In genomic region chr4:85557016-85557901, GRCh38 we compare ENCODE assay signal across 13 cellular contexts.
A peak's percentile ranks its signal among the peaks of the same experiment; 100 is the strongest.
DNase-seq lines count a peak whose midpoint lies in the region; ATAC-seq and TF ChIP-seq lines count a peak whose summit lies in the region.
"Had no signal": no experiment of that assay in that cellular context is flagged by ENCODE, and none has a peak within 500 bp of the region (broad histone marks: within the 10 kb centered on the region; RNA-seq: fewer than 3 reads in every experiment).

No MANE protein-coding gene starts in this region.

- no peaks in the 10 kb centered on the region for H3K36me3 ChIP-seq in GM23338 (ENCODE audit: insufficient read depth)
- H3K36me3 ChIP-seq: suprapubic skin had no signal

- H2AFZ ChIP-seq in GM23338, result no peak overlapping the region

- H3K27ac ChIP-seq in GM23338 (ENCODE audit: low read depth), result no peak overlapping the region
- H3K27ac ChIP-seq: epithelial cell of prostate, suprapubic skin had no signal

- H3K27me3 Mint-ChIP-seq in memory B cell (no peaks in the 10 kb centered on the region), GM23338 (ENCODE audit: insufficient read depth, low read depth, poor library complexity) (peaks cover 4% of the 10 kb centered on the region)
- H3K27me3 Mint-ChIP-seq: activated naive CD4-positive, alpha-beta T cell treated with anti-CD3 and anti-CD28 coated beads, Interleukin-2, amount 50 U/mL, for 24 hours had no signal

- intact Hi-C loops in sciatic nerve (cut with DNase I), result no loop called here

- H3K27ac Mint-ChIP-seq in memory B cell (peak overlapping the region; percentile 96), GM23338 (no peak overlapping the region)
- H3K27ac Mint-ChIP-seq: activated naive CD4-positive, alpha-beta T cell treated with anti-CD3 and anti-CD28 coated beads, Interleukin-2, amount 50 U/mL, for 24 hours had no signal

- no peaks in the 10 kb centered on the region for H3K4me1 ChIP-seq in GM23338 (ENCODE audit: insufficient read depth)

- ATAC-seq in GM18858 (IDR thresholded peaks at IDR 0.05; ENCODE audit: unreplicated experiment), result peak; percentile 86
- ATAC-seq in GM21528 (IDR thresholded peaks at IDR 0.05; ENCODE audit: low FRiP score, unreplicated experiment), result peak; percentile 89
- peak; percentile 93 for ATAC-seq in HG03196 (IDR thresholded peaks at IDR 0.05; ENCODE audit: unreplicated experiment)
- ATAC-seq in memory B cell (ENCODE audit: low read depth), result peak; percentile 97
- no peak for ATAC-seq in sciatic nerve
- no peak for ATAC-seq in GM23338

- TF ChIP-seq CTCF in GM23338 (conservative IDR thresholded peaks at IDR 0.05; ENCODE audit: low read depth in 2 of 2), result no peak

- H3K4me3 Mint-ChIP-seq in memory B cell (peak overlapping the region; percentile 67), GM23338 (no peak overlapping the region)
- H3K4me3 Mint-ChIP-seq: activated naive CD4-positive, alpha-beta T cell treated with anti-CD3 and anti-CD28 coated beads, Interleukin-2, amount 50 U/mL, for 24 hours had no signal

- no peaks in the 10 kb centered on the region for H3K27me3 ChIP-seq in GM23338 (ENCODE audit: insufficient read depth)
- H3K27me3 ChIP-seq: suprapubic skin had no signal

- CTCF ChIA-PET in HEK293T (lab: Yijun Ruan, JAX), result no interaction called here

- H3K9me3 Mint-ChIP-seq in memory B cell (peaks cover 8% of the 10 kb centered on the region), GM23338 (peaks cover 19% of the 10 kb centered on the region)

- H3F3A ChIP-seq in GM23338 (replicated peaks; ENCODE audit: low read depth), result no peaks in the 10 kb centered on the region

- no peak overlapping the region for H3K4me2 ChIP-seq in GM23338

- no peaks in the 10 kb centered on the region for H4K20me1 ChIP-seq in GM23338 (replicated peaks; ENCODE audit: insufficient read depth)

- H3K4me1 Mint-ChIP-seq in memory B cell (peaks cover 50% of the 10 kb centered on the region), GM23338 (no peaks in the 10 kb centered on the region)
- H3K4me1 Mint-ChIP-seq: activated naive CD4-positive, alpha-beta T cell treated with anti-CD3 and anti-CD28 coated beads, Interleukin-2, amount 50 U/mL, for 24 hours had no signal

- POLR2A ChIA-PET in HEK293T (lab: Yijun Ruan, JAX), result no interaction called here

- DNase-seq in memory B cell (ENCODE audit: low spot score in 2 of 2) (peak; percentile 75 to 77), sciatic nerve (ENCODE audit: low spot score) (no peak), GM23338 (ENCODE audit: low spot score) (no peak), anterior cingulate cortex (lab: John Stamatoyannopoulos, UW) (no peak), HEK293T (ENCODE audit: extremely low spot score) (no peak)
- DNase-seq: DMS153, NCI-H446 had no signal

- H3K79me2 ChIP-seq in GM23338 (replicated peaks; ENCODE audit: insufficient read depth), result no peaks in the 10 kb centered on the region

- H3K36me3 Mint-ChIP-seq in memory B cell (peaks cover 23% of the 10 kb centered on the region), GM23338 (ENCODE audit: low read depth) (peaks cover 8% of the 10 kb centered on the region; the same call in 2 of the 3 replicates)
- H3K36me3 Mint-ChIP-seq: activated naive CD4-positive, alpha-beta T cell treated with anti-CD3 and anti-CD28 coated beads, Interleukin-2, amount 50 U/mL, for 24 hours had no signal

- peaks cover 12% of the 10 kb centered on the region for H3K9me2 ChIP-seq in GM23338 (ENCODE audit: insufficient read depth)

- H3K4me3 ChIP-seq in GM23338, result no peak overlapping the region
- H3K4me3 ChIP-seq: suprapubic skin had no signal

TF ChIP-seq in HEK293T, 16 proteins besides CTCF, POLR2A, EP300 and RAD21:
- TF ChIP-seq ELF4 (IDR thresholded peaks at IDR 0.05) (no peak), SUZ12 (IDR thresholded peaks at IDR 0.05) (no peak), FOXM1 (IDR thresholded peaks at IDR 0.05; ENCODE audit: borderline replicate concordance) (no peak), HDGF (IDR thresholded peaks at IDR 0.05; ENCODE audit: borderline replicate concordance) (no peak), LEF1 (IDR thresholded peaks at IDR 0.05; ENCODE audit: borderline replicate concordance) (no peak), ZNF384 (IDR thresholded peaks at IDR 0.05) (no peak), BHLHE40 (IDR thresholded peaks at IDR 0.05; ENCODE audit: borderline replicate concordance) (no peak)

Comparison
In these comparisons a context has a peak if more than half of its experiments do, and no peak if none do; other contexts are left out.
1. ATAC-seq: peak in GM18858 (single experiment), GM21528 (single experiment), HG03196 (single experiment) and memory B cell (single experiment); none in sciatic nerve (single experiment) and GM23338 (single experiment).
2. DNase-seq: peak in memory B cell (2 of 2); none in sciatic nerve (single experiment), GM23338 (single experiment), anterior cingulate cortex (0 of 58) and HEK293T (single experiment).